ENCODE assay signal across 1 cellular context in genomic region chr9:135698767-135699166, GRCh38.
TF ChIP-seq lines count a peak whose summit lies in the region.

No MANE protein-coding gene starts in this region.

TF ChIP-seq in GM23338, 12 proteins besides CTCF, POLR2A, EP300 and RAD21 (continued from another document):
- TF ChIP-seq NANOG (IDR thresholded peaks at IDR 0.05; ENCODE audit: borderline replicate concordance): no peak
- TF ChIP-seq STAT1 (IDR thresholded peaks at IDR 0.05; ENCODE audit: unreplicated experiment): no peak
- TF ChIP-seq ZNF114 (CRISPR knock-in tag; IDR thresholded peaks at IDR 0.05): no peak
